Comparison of ENCODE assay signal across 27 cellular contexts in the genomic region with DNA sequence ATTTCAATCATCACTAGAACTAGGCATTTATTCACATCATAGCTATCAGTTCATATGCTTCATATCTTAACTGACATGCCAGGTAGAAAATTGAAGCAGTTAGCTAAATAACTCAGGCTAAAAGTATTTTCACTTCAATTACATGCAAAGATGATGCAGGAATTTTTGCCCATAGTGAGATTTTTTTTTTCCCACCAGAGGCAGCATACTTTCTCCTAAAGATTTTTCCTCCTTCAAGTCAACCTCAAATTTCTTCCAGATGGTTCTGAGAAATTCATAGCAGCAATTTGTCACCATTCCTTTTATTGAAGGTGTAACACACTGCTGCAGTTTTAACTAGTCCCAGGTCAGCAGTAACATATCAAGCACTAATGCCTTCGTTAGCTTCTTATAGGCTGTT.
DNase-seq lines count a peak whose midpoint lies in the region; ATAC-seq and TF ChIP-seq lines count a peak whose summit lies in the region.
"Had no signal": no experiment of that assay in that cellular context is flagged by ENCODE, and none has a peak within 500 bp of the region (broad histone marks: within the 10 kb centered on the region; RNA-seq: fewer than 3 reads in every experiment).

No MANE protein-coding gene starts in this region.

- H3K79me2 ChIP-seq in SK-N-SH (ENCODE audit: insufficient read depth) (no peaks in the 10 kb centered on the region), smooth muscle cell (ENCODE audit: low read depth) (no peaks in the 10 kb centered on the region)

- no peak for TF ChIP-seq EP300 in SK-N-SH (IDR thresholded peaks at IDR 0.05; ENCODE audit: borderline replicate concordance in 1 of 2, low read depth in 1 of 2, low read length in 1 of 2)

- H3K4me1 ChIP-seq in SK-N-SH (ENCODE audit: control insufficient read depth in 1 of 2, insufficient read depth in 2 of 2, low read depth in 1 of 2, low read length in 1 of 2) (no peaks in the 10 kb centered on the region; a peak in 1 of 4 replicates), smooth muscle cell (ENCODE audit: low read depth) (no peaks in the 10 kb centered on the region)
- H3K4me1 ChIP-seq: adrenal gland, right lobe of liver, vagina had no signal

- H2AFZ ChIP-seq in SK-N-SH (ENCODE audit: low read depth) (peak overlapping the region; percentile 8; the same call in 1 of the 2 replicates), smooth muscle cell (ENCODE audit: low read depth) (no peak overlapping the region)

- H3K9me3 ChIP-seq in SK-N-SH, result no peaks in the 10 kb centered on the region
- H3K9me3 ChIP-seq in smooth muscle cell (replicated peaks; ENCODE audit: low read depth), result no peaks in the 10 kb centered on the region
- H3K9me3 ChIP-seq: adrenal gland, neutrophil, right lobe of liver, vagina had no signal

- no peaks in the 10 kb centered on the region for H4K20me1 ChIP-seq in SK-N-SH (ENCODE audit: insufficient read depth)
- no peaks in the 10 kb centered on the region for H4K20me1 ChIP-seq in smooth muscle cell (ENCODE audit: low read depth)

- H3K4me2 ChIP-seq in SK-N-SH, result peak overlapping the region; percentile 17; the same call in 1 of the 2 replicates
- peak overlapping the region; percentile 61 for H3K4me2 ChIP-seq in smooth muscle cell

- H3K27ac ChIP-seq in SK-N-SH (ENCODE audit: low read depth in 2 of 2, low read length in 1 of 2) (peak overlapping the region in 1 of 2 experiments; percentile 34; a peak in 2 of 4 replicates), smooth muscle cell (ENCODE audit: low read depth) (peak overlapping the region; percentile 55), substantia nigra (ENCODE audit: low read depth, low read length, poor library complexity, severe bottlenecking) (no peak overlapping the region)
- H3K27ac ChIP-seq: adrenal gland, neutrophil, right lobe of liver, vagina, VCaP had no signal

- 47% methylated on average over 1 of the region's 1 CpG for WGBS in SK-N-SH (ENCODE audit: low lambda C conversion rate)
- 29% methylated on average over 1 of the region's 1 CpG for WGBS in smooth muscle cell (ENCODE audit: low lambda C conversion rate)

- no peak overlapping the region for H3K4me3 ChIP-seq in SK-N-SH (ENCODE audit: low read depth in 2 of 2, low read length in 1 of 2)
- no peak overlapping the region for H3K4me3 ChIP-seq in fibroblast of mammary gland (ENCODE audit: control insufficient read depth, low read depth, low read length)
- H3K4me3 ChIP-seq in smooth muscle cell, result no peak overlapping the region
- H3K4me3 ChIP-seq: adrenal gland, right lobe of liver, vagina had no signal

- TF ChIP-seq RAD21 in SK-N-SH (IDR thresholded peaks at IDR 0.05; ENCODE audit: low read length), result no peak

- CTCF ChIA-PET in SK-N-SH (lab: Yijun Ruan, JAX), result interaction anchor here (0.7 kb wide), 1 partner anchor 23 kb away, joined by 3 read pairs; no protein-coding TSS in a partner anchor

- H3K9ac ChIP-seq in SK-N-SH (no peak overlapping the region), smooth muscle cell (ENCODE audit: low read depth) (no peak overlapping the region)

- H3K27me3 ChIP-seq in SK-N-SH (ENCODE audit: insufficient read depth), result no peaks in the 10 kb centered on the region
- H3K27me3 ChIP-seq in smooth muscle cell (ENCODE audit: low read depth), result no peaks in the 10 kb centered on the region
- H3K27me3 ChIP-seq: adrenal gland, neutrophil, right lobe of liver, vagina had no signal

- TF ChIP-seq CTCF in SK-N-SH (IDR thresholded peaks at IDR 0.05) (peak; percentile 32), fibroblast of mammary gland (conservative IDR thresholded peaks at IDR 0.05; ENCODE audit: control insufficient read depth, insufficient read depth, low read depth, low read length) (peak; percentile 7), smooth muscle cell (IDR thresholded peaks at IDR 0.05; ENCODE audit: borderline replicate concordance, insufficient read depth, poor library complexity, severe bottlenecking) (no peak)

- no peaks in the 10 kb centered on the region for H3F3A ChIP-seq in SK-N-SH (replicated peaks; ENCODE audit: insufficient read depth)
- H3F3A ChIP-seq in smooth muscle cell (ENCODE audit: low read depth), result no peaks in the 10 kb centered on the region

- DNase-seq in GM03348 (ENCODE audit: low spot score), result peak; percentile 44
- no peak for DNase-seq in SK-N-SH
- peak; percentile 40 for DNase-seq in fibroblast of mammary gland (ENCODE audit: low read depth)
- DNase-seq in smooth muscle cell (lab: John Stamatoyannopoulos, UW; ENCODE audit: unreplicated experiment), result no peak
- DNase-seq in NCI-H82 (lab: John Stamatoyannopoulos, UW), result no peak
- DNase-seq in substantia nigra (lab: John Stamatoyannopoulos, UW), result no peak
- DNase-seq: activated CD4-positive, alpha-beta T cell treated with anti-CD3 and anti-CD28 coated beads, Interleukin-2, amount 10 ng/mL, durations not matched to agents 7 days and 5 days; activated naive CD4-positive, alpha-beta T cell; activated T-cell treated with anti-CD3 and anti-CD28 coated beads, Interleukin-2, amount 50 U/mL, for 4 hours; adrenal gland; AML-193; CD4-positive, alpha-beta T cell; cortex of kidney; H9; hypothalamus; immature natural killer cell; KBM-7; NCI-H1436; NCI-H446; right lobe of liver; stimulated activated naive CD8-positive, alpha-beta T cell treated with anti-CD3 and anti-CD28 coated beads, Interleukin-15, Interleukin-2, amounts not matched to agents 100 U/mL and 50 U/mL, for 24 hours had no signal

- H3K9me2 ChIP-seq in SK-N-SH, result no peaks in the 10 kb centered on the region

- H3K36me3 ChIP-seq in SK-N-SH (replicated peaks in 1 of 2; ENCODE audit: control insufficient read depth in 1 of 2, insufficient read depth in 2 of 2, low read length in 1 of 2) (no peaks in the 10 kb centered on the region), smooth muscle cell (ENCODE audit: low read depth) (no peaks in the 10 kb centered on the region)
- H3K36me3 ChIP-seq: adrenal gland, neutrophil, right lobe of liver, vagina had no signal

- ATAC-seq in HG03135 (IDR thresholded peaks at IDR 0.05; ENCODE audit: unreplicated experiment) (no peak), GM19463 (IDR thresholded peaks at IDR 0.05; ENCODE audit: unreplicated experiment) (no peak)
- ATAC-seq: activated T-cell treated with anti-CD3 and anti-CD28 coated beads, Interleukin-2, amount 50 U/mL, for 4 hours; left lobe of liver; right lobe of liver; stimulated activated naive CD8-positive, alpha-beta T cell treated with anti-CD3 and anti-CD28 coated beads, Interleukin-15, Interleukin-2, amounts not matched to agents 100 U/mL and 50 U/mL, for 24 hours had no signal

- POLR2A ChIA-PET in SK-N-SH (lab: Yijun Ruan, JAX), result interaction anchor here (0.6 kb wide), 1 partner anchor 882 kb away, joined by 3 read pairs; no protein-coding TSS in a partner anchor

TF ChIP-seq in SK-N-SH, 30 proteins besides CTCF, POLR2A, EP300 and RAD21:
- TF ChIP-seq POLR2AphosphoS5 (IDR thresholded peaks at IDR 0.05; ENCODE audit: low read depth, low read length) (no peak), CHD2 (IDR thresholded peaks at IDR 0.05; ENCODE audit: low read length, partially characterized antibody) (no peak), RXRA (IDR thresholded peaks at IDR 0.05; ENCODE audit: borderline replicate concordance, low read depth) (no peak), EZH2phosphoT487 (IDR thresholded peaks at IDR 0.05; ENCODE audit: borderline replicate concordance, low read depth) (no peak), FOXM1 (IDR thresholded peaks at IDR 0.05; ENCODE audit: low read depth) (no peak), TCF12 (IDR thresholded peaks at IDR 0.05) (peak; percentile 25; the same call in 1 of the 2 replicates)

Comparison
In these comparisons a context has a peak if more than half of its experiments do, and no peak if none do; other contexts are left out.
1. DNase-seq: peak in GM03348 (single experiment) and fibroblast of mammary gland (single experiment); none in SK-N-SH (single experiment), smooth muscle cell (single experiment), NCI-H82 (single experiment) and substantia nigra (0 of 49).